In genomic region chrX:53265771-53266170, GRCh38 we compare ENCODE assay signal across 1 cellular context.
A peak's percentile ranks its signal among the peaks of the same experiment; 100 is the strongest.
TF ChIP-seq lines count a peak whose summit lies in the region.

No MANE protein-coding gene starts in this region.

TF ChIP-seq in K562, 482 proteins besides CTCF, POLR2A, EP300 and RAD21:
- TF ChIP-seq CEBPG (CRISPR knock-in tag; IDR thresholded peaks at IDR 0.05): no peak
- TF ChIP-seq CEBPG (tag; conservative IDR thresholded peaks at IDR 0.05 in 1 of 2, IDR thresholded peaks at IDR 0.05 in 1 of 2): peak; percentile 77 to 84
- TF ChIP-seq MTF1 (CRISPR knock-in tag; IDR thresholded peaks at IDR 0.05; ENCODE audit: borderline replicate concordance): no peak
- no peak for TF ChIP-seq ZNF324 (CRISPR knock-in tag; IDR thresholded peaks at IDR 0.05)
- peak; percentile 65 for TF ChIP-seq CEBPB (tag; IDR thresholded peaks at IDR 0.05)
- no peak for TF ChIP-seq BRCA1 (IDR thresholded peaks at IDR 0.05)
- no peak for TF ChIP-seq BRCA1 (CRISPR knock-in tag; IDR thresholded peaks at IDR 0.05)
- TF ChIP-seq ATF3 (IDR thresholded peaks at IDR 0.05): peak; percentile 69
- TF ChIP-seq ATF3 (CRISPR knock-in tag; conservative IDR thresholded peaks at IDR 0.05): no peak
- peak; percentile 26 to 43; a peak in 1 of 4 replicates for TF ChIP-seq KDM1A (IDR thresholded peaks at IDR 0.05)
